In genomic region chr18:58781627-58782194, GRCh38 we compare ENCODE assay signal across 9 cellular contexts.
A peak's percentile ranks its signal among the peaks of the same experiment; 100 is the strongest.
DNase-seq lines count a peak whose midpoint lies in the region; ATAC-seq and TF ChIP-seq lines count a peak whose summit lies in the region.
"Had no signal": no experiment of that assay in that cellular context is flagged by ENCODE, and none has a peak within 500 bp of the region (broad histone marks: within the 10 kb centered on the region; RNA-seq: fewer than 3 reads in every experiment).

No MANE protein-coding gene starts in this region.

- ATAC-seq in right cardiac atrium (peak; percentile 86 to 91), HG02938 (IDR thresholded peaks at IDR 0.05; ENCODE audit: unreplicated experiment) (no peak)

- intact Hi-C loops in right cardiac atrium (cut with DNase I) (loop anchor here (2.0 to 10.0 kb wide), 7 partner anchors 73 to 289 kb away; partner anchors contain the start of gene ZNF532 (in 1 of the 4)), sigmoid colon (cut with DNase I) (loop anchor here (1.0 to 10.0 kb wide), 3 partner anchors 81 to 289 kb away; partner anchors contain the start of gene ZNF532)

- no peaks in the 10 kb centered on the region for H3F3A ChIP-seq in DOHH2 (ENCODE audit: control insufficient read depth, insufficient read depth)

- no peak overlapping the region for H3K4me2 ChIP-seq in DOHH2 (ENCODE audit: low read length)

- H3K79me2 ChIP-seq in DOHH2 (ENCODE audit: control insufficient read depth, low read length): no peaks in the 10 kb centered on the region

- H3K36me3 Mint-ChIP-seq in T-helper 2 cell treated with Interferon-gamma antibody and Interleukin-4, amounts not matched to agents 5 μg/mL and 100 μg/mL, for 36 hours (ENCODE audit: low read depth): no peaks in the 10 kb centered on the region

- H3K27me3 ChIP-seq in DOHH2 (ENCODE audit: control insufficient read depth, low read length) (no peaks in the 10 kb centered on the region; the same call in 1 of the 2 replicates), right cardiac atrium (ENCODE audit: control insufficient read depth, insufficient read depth) (no peaks in the 10 kb centered on the region), sigmoid colon (no peaks in the 10 kb centered on the region)

- CTCF ChIA-PET in HEK293 (lab: Yijun Ruan, JAX): interaction anchor here (0.5 to 12.6 kb wide), 37 partner anchors 10 to 1802 kb away, joined by 3 to 206 read pairs (median 3); no protein-coding TSS in a partner anchor

- H3K36me3 ChIP-seq in DOHH2 (ENCODE audit: control insufficient read depth, low read length) (no peaks in the 10 kb centered on the region), HEK293 (ENCODE audit: control insufficient read depth in 2 of 2, insufficient read depth in 1 of 2, low read length in 2 of 2) (no peaks in the 10 kb centered on the region), sigmoid colon (no peaks in the 10 kb centered on the region)

- H3K27ac Mint-ChIP-seq in T-helper 2 cell treated with Interferon-gamma antibody and Interleukin-4, amounts not matched to agents 5 μg/mL and 100 μg/mL, for 36 hours: no peak overlapping the region
- H3K27ac Mint-ChIP-seq: dendritic cell treated with granulocyte-macrophage colony-stimulating factor and Interleukin-4, amounts not matched to agents 40 ng/mL and 50 ng/mL, for 4 days had no signal

- H3K4me3 ChIP-seq in DOHH2 (ENCODE audit: low read length) (no peak overlapping the region), HEK293 (ENCODE audit: low read depth, low read length) (no peak overlapping the region), right cardiac atrium (ENCODE audit: low read length) (no peak overlapping the region), sigmoid colon (no peak overlapping the region)

- POLR2A ChIA-PET in HEK293 (lab: Yijun Ruan, JAX): interaction anchor here (0.6 kb wide), 1 partner anchor 227 kb away, joined by 3 read pairs; no protein-coding TSS in a partner anchor

- no peaks in the 10 kb centered on the region for H3K9me3 Mint-ChIP-seq in T-helper 2 cell treated with Interferon-gamma antibody and Interleukin-4, amounts not matched to agents 5 μg/mL and 100 μg/mL, for 36 hours
- H3K9me3 Mint-ChIP-seq: dendritic cell treated with granulocyte-macrophage colony-stimulating factor and Interleukin-4, amounts not matched to agents 40 ng/mL and 50 ng/mL, for 4 days had no signal

- H3K4me1 ChIP-seq in DOHH2 (ENCODE audit: control insufficient read depth, low read length) (peaks cover 3% of the 10 kb centered on the region; the same call in 1 of the 2 replicates), HEK293 (ENCODE audit: control insufficient read depth, insufficient read depth, low read length) (peaks cover 15% of the 10 kb centered on the region), right cardiac atrium (ENCODE audit: control insufficient read depth, insufficient read depth, low read length) (peaks cover 6% of the 10 kb centered on the region), sigmoid colon (peaks cover 0 to 28% (median 14%) of the 10 kb centered on the region in 4 donors)

- no peaks in the 10 kb centered on the region for H3K9me2 ChIP-seq in DOHH2 (replicated peaks; ENCODE audit: control insufficient read depth, low read length)

- TF ChIP-seq CTCF in DOHH2 (IDR thresholded peaks at IDR 0.05; ENCODE audit: low read depth, low read length, poor library complexity, severe bottlenecking) (peak; percentile 95), HEK293 (tag by site-specific recombination; IDR thresholded peaks at IDR 0.05) (peak; percentile 100), sigmoid colon (IDR thresholded peaks at IDR 0.05) (peak; percentile 93 to 97 (median 94))

- DNase-seq in NCI-H146 treated with DMSO at 0.1 percent for 48 hours (lab: John Stamatoyannopoulos, UW; ENCODE audit: unreplicated experiment) (peak; percentile 83), amygdala (lab: John Stamatoyannopoulos, UW) (peak; percentile 9 to 93 (median 60)), right cardiac atrium (peak; percentile 76 to 88 (median 77)), sigmoid colon (peak; percentile 85)
- peak; percentile 40 for DNase-seq in T-helper 2 cell treated with Interferon-gamma antibody and Interleukin-4, amounts not matched to agents 5 μg/mL and 100 μg/mL, for 36 hours (ENCODE audit: low spot score)

- no peaks in the 10 kb centered on the region for H3K9me3 ChIP-seq in DOHH2 (ENCODE audit: control insufficient read depth, insufficient read depth, low read length)
- H3K9me3 ChIP-seq in HEK293 (ENCODE audit: control insufficient read depth, insufficient read depth, low read depth, low read length): no peaks in the 10 kb centered on the region
- H3K9me3 ChIP-seq in right cardiac atrium (ENCODE audit: control insufficient read depth, low read length): no peaks in the 10 kb centered on the region
- no peaks in the 10 kb centered on the region for H3K9me3 ChIP-seq in sigmoid colon

- TF ChIP-seq POLR2A in sigmoid colon (IDR thresholded peaks at IDR 0.05): no peak

- 22% methylated on average over 10 of the region's 10 CpGs for WGBS in right cardiac atrium
- 21 to 27% methylated on average over 10 of the region's 10 CpGs for WGBS in sigmoid colon, 2 donors

- TF ChIP-seq EP300 in sigmoid colon (IDR thresholded peaks at IDR 0.05): no peak

- peaks cover 4% of the 10 kb centered on the region for H3K4me1 Mint-ChIP-seq in T-helper 2 cell treated with Interferon-gamma antibody and Interleukin-4, amounts not matched to agents 5 μg/mL and 100 μg/mL, for 36 hours (ENCODE audit: low read depth)

- H4K20me1 ChIP-seq in DOHH2 (ENCODE audit: control insufficient read depth, insufficient read depth, low read depth, low read length): no peaks in the 10 kb centered on the region

- no peak overlapping the region for H3K27ac ChIP-seq in DOHH2 (ENCODE audit: low read depth, low read length)
- H3K27ac ChIP-seq in HEK293 (ENCODE audit: extremely low read depth, low read depth, low read length): no peak overlapping the region; the same call in 1 of the 2 replicates
- H3K27ac ChIP-seq in right cardiac atrium (ENCODE audit: low read length): no peak overlapping the region
- H3K27ac ChIP-seq in sigmoid colon: no peak overlapping the region

- no peaks in the 10 kb centered on the region for H3K27me3 Mint-ChIP-seq in T-helper 2 cell treated with Interferon-gamma antibody and Interleukin-4, amounts not matched to agents 5 μg/mL and 100 μg/mL, for 36 hours (ENCODE audit: low read depth)

- H3K4me3 Mint-ChIP-seq in T-helper 2 cell treated with Interferon-gamma antibody and Interleukin-4, amounts not matched to agents 5 μg/mL and 100 μg/mL, for 36 hours: no peak overlapping the region
- H3K4me3 Mint-ChIP-seq: dendritic cell treated with granulocyte-macrophage colony-stimulating factor and Interleukin-4, amounts not matched to agents 40 ng/mL and 50 ng/mL, for 4 days had no signal

TF ChIP-seq in HEK293, 187 proteins besides CTCF, POLR2A, EP300 and RAD21 (continues in another document):
- TF ChIP-seq ZBTB26 (tag by site-specific recombination; optimal IDR thresholded peaks at IDR 0.05): no peak
- TF ChIP-seq YY2 (tag by site-specific recombination; IDR thresholded peaks at IDR 0.05): peak; percentile 72
- no peak for TF ChIP-seq OSR2 (tag by site-specific recombination; IDR thresholded peaks at IDR 0.05)
- 0 out of 2 replicates have a peak, but pooled peaks have one; percentile 60 for TF ChIP-seq ZSCAN18 (tag by site-specific recombination; IDR thresholded peaks at IDR 0.05)
- peak; percentile 62; the same call in 1 of the 2 replicates for TF ChIP-seq ZNF776 (tag by site-specific recombination; IDR thresholded peaks at IDR 0.05; ENCODE audit: borderline replicate concordance)
- TF ChIP-seq GLI4 (tag by site-specific recombination; IDR thresholded peaks at IDR 0.05): peak; percentile 81
- peak; percentile 62; the same call in 1 of the 2 replicates for TF ChIP-seq ZNF324 (tag by site-specific recombination; IDR thresholded peaks at IDR 0.05)
- peak; percentile 25; the same call in 1 of the 2 replicates for TF ChIP-seq PATZ1 (tag by site-specific recombination; IDR thresholded peaks at IDR 0.05)
- TF ChIP-seq ZFP37 (tag by site-specific recombination; IDR thresholded peaks at IDR 0.05): peak; percentile 94
